In genomic region chr3:97613139-97613538, GRCh38 we compare ENCODE assay signal across 19 cellular contexts.
A peak's percentile ranks its signal among the peaks of the same experiment; 100 is the strongest.
DNase-seq lines count a peak whose midpoint lies in the region; ATAC-seq and TF ChIP-seq lines count a peak whose summit lies in the region.
"Had no signal": no experiment of that assay in that cellular context is flagged by ENCODE, and none has a peak within 500 bp of the region (broad histone marks: within the 10 kb centered on the region; RNA-seq: fewer than 3 reads in every experiment).

No MANE protein-coding gene starts in this region.

- H3K4me1 ChIP-seq in CD4-positive, alpha-beta memory T cell (ENCODE audit: insufficient read depth, low read length) = no peaks in the 10 kb centered on the region

- no peak overlapping the region for H3K4me3 ChIP-seq in CD4-positive, alpha-beta memory T cell (ENCODE audit: low read length in 2 of 2)

- intact Hi-C loops in CD4-positive, alpha-beta memory T cell (cut with micrococcal nuclease) = no loop called here
- intact Hi-C loops in CD4-positive, alpha-beta T cell (cut with DNase I, micrococcal nuclease) = no loop called here

- POLR2A ChIA-PET in CD4-positive, alpha-beta memory T cell (lab: Charles Lee; ENCODE audit: partially characterized antibody) = no interaction called here
- POLR2A ChIA-PET in CD4-positive, alpha-beta T cell (lab: Charles Lee) = no interaction called here

- no peaks in the 10 kb centered on the region for H3K9me3 ChIP-seq in CD4-positive, alpha-beta memory T cell (ENCODE audit: control insufficient read depth in 1 of 2, low read length in 2 of 2)
- H3K9me3 ChIP-seq in CD4-positive, alpha-beta T cell (ENCODE audit: control insufficient read depth, low read length) = no peaks in the 10 kb centered on the region

- no peaks in the 10 kb centered on the region for H3K36me3 Mint-ChIP-seq in CD4-positive, alpha-beta memory T cell
- H3K36me3 Mint-ChIP-seq in CD4-positive, alpha-beta T cell (ENCODE audit: low read depth) = no peaks in the 10 kb centered on the region
- H3K36me3 Mint-ChIP-seq: T-cell had no signal

- H3K36me3 ChIP-seq in CD4-positive, alpha-beta memory T cell (ENCODE audit: insufficient read depth, low read length) = no peaks in the 10 kb centered on the region

- no peaks in the 10 kb centered on the region for H3K27me3 ChIP-seq in CD4-positive, alpha-beta memory T cell (ENCODE audit: insufficient read depth, low read length)
- H3K27me3 ChIP-seq in CD4-positive, alpha-beta T cell (ENCODE audit: control insufficient read depth, insufficient read depth, low read length) = no peaks in the 10 kb centered on the region

- CTCF ChIA-PET in CD4-positive, alpha-beta memory T cell (lab: Charles Lee; ENCODE audit: partially characterized antibody) = no interaction called here
- CTCF ChIA-PET in CD4-positive, alpha-beta T cell (lab: Charles Lee) = no interaction called here

- no peak for ATAC-seq in CD4-positive, alpha-beta T cell (ENCODE audit: poor library complexity)
- ATAC-seq: HCT116, T-cell had no signal

- no peak overlapping the region for H3K27ac ChIP-seq in CD4-positive, alpha-beta memory T cell (ENCODE audit: low read depth, low read length)
- no peak overlapping the region for H3K27ac ChIP-seq in CD4-positive, alpha-beta T cell (ENCODE audit: low read depth, low read length)
- H3K27ac ChIP-seq: C4-2B, RWPE1 had no signal

- no peaks in the 10 kb centered on the region for H3K4me1 Mint-ChIP-seq in CD4-positive, alpha-beta memory T cell
- no peaks in the 10 kb centered on the region for H3K4me1 Mint-ChIP-seq in CD4-positive, alpha-beta T cell (ENCODE audit: low read depth)
- H3K4me1 Mint-ChIP-seq: T-cell had no signal

- DNase-seq in NCI-H1092 treated with DMSO at 0.1 percent for 48 hours (lab: John Stamatoyannopoulos, UW) (peak; percentile 47), NCI-H1092 (lab: John Stamatoyannopoulos, UW) (no peak), DMS153 (lab: John Stamatoyannopoulos, UW) (peak; percentile 54), NCI-H2081 treated with DMSO at 0.1 percent for 48 hours (lab: John Stamatoyannopoulos, UW) (peak; percentile 77), SK-N-DZ (ENCODE audit: low spot score) (peak; percentile 24), NCI-H774 (lab: John Stamatoyannopoulos, UW) (no peak)
- DNase-seq in CD4-positive, alpha-beta memory T cell = no peak
- DNase-seq in CD4-positive, alpha-beta T cell = no peak
- DNase-seq: 8988T, AML-193, GDM1, IMR-90, NCI-H1930, NCI-H526, T-cell had no signal

- H3K27ac Mint-ChIP-seq in CD4-positive, alpha-beta memory T cell = no peak overlapping the region
- H3K27ac Mint-ChIP-seq in CD4-positive, alpha-beta T cell = no peak overlapping the region
- H3K27ac Mint-ChIP-seq: T-cell; T-helper 2 cell treated with Interferon-gamma antibody and Interleukin-4, amounts not matched to agents 5 μg/mL and 100 μg/mL, for 36 hours had no signal

- H3K4me3 Mint-ChIP-seq in CD4-positive, alpha-beta memory T cell = no peak overlapping the region
- H3K4me3 Mint-ChIP-seq in CD4-positive, alpha-beta T cell = no peak overlapping the region
- H3K4me3 Mint-ChIP-seq: T-cell; T-helper 2 cell treated with Interferon-gamma antibody and Interleukin-4, amounts not matched to agents 5 μg/mL and 100 μg/mL, for 36 hours had no signal

- peaks cover 0 to 16% (median 10%) of the 10 kb centered on the region in 8 donors for H3K9me3 Mint-ChIP-seq in CD4-positive, alpha-beta memory T cell
- H3K9me3 Mint-ChIP-seq in CD4-positive, alpha-beta T cell = peaks cover 9% of the 10 kb centered on the region
- H3K9me3 Mint-ChIP-seq: T-helper 2 cell treated with Interferon-gamma antibody and Interleukin-4, amounts not matched to agents 5 μg/mL and 100 μg/mL, for 36 hours had no signal

- no peak for TF ChIP-seq CTCF in CD4-positive, alpha-beta T cell (IDR thresholded peaks at IDR 0.05)

- H3K27me3 Mint-ChIP-seq in CD4-positive, alpha-beta memory T cell = peaks cover 0 to 2% of the 10 kb centered on the region in 2 donors
- H3K27me3 Mint-ChIP-seq in CD4-positive, alpha-beta T cell = no peaks in the 10 kb centered on the region

Comparison
In these comparisons a context has a peak if more than half of its experiments do, and no peak if none do; other contexts are left out.
1. DNase-seq: peak in NCI-H1092 treated with DMSO at 0.1 percent for 48 hours (single experiment), DMS153 (single experiment), NCI-H2081 treated with DMSO at 0.1 percent for 48 hours (single experiment) and SK-N-DZ (single experiment); none in NCI-H1092 (single experiment), CD4-positive, alpha-beta memory T cell (0 of 5), NCI-H774 (single experiment) and CD4-positive, alpha-beta T cell (0 of 10).